ENCODE assay signal across 13 cellular contexts in the genomic region with DNA sequence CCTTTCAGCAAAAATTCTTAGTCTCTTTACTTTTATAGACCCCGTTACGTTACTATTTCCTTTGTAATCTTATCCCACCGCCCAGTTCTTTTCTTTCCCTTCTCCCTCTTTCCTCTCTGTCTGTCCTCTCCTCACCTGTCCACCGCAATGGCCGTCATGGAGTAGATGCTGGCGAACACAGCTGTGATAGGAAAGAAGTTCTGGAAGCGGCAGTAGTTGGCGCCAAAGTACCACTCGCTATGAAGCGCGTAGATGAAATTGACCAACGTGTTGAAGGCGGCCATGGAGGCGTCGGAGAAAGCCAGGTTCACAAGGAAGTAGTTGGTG. TPM values are rescaled to one million over a fixed set of nuclear protein-coding genes. Genes with fewer than 3 reads are reported as not detected.
DNase-seq lines count a peak whose midpoint lies in the region; ATAC-seq, FAIRE-seq and TF ChIP-seq lines count a peak whose summit lies in the region.
"Had no signal": no experiment of that assay in that cellular context is flagged by ENCODE, and none has a peak within 500 bp of the region (broad histone marks: within the 10 kb centered on the region; RNA-seq: fewer than 3 reads in every experiment).

No MANE protein-coding gene starts in this region.

- no peak for TF ChIP-seq EP300 in suprapubic skin (IDR thresholded peaks at IDR 0.05)

- TF ChIP-seq CTCF in bronchial epithelial cell (IDR thresholded peaks at IDR 0.05; ENCODE audit: insufficient read depth, low read length, severe bottlenecking) (peak; percentile 22), left lung (IDR thresholded peaks at IDR 0.05) (no peak), suprapubic skin (IDR thresholded peaks at IDR 0.05) (no peak)

- 16% methylated on average over 15 of the region's 15 CpGs for WGBS in suprapubic skin

- H3K27me3 ChIP-seq in bronchial epithelial cell (ENCODE audit: control insufficient read depth, insufficient read depth, low read length) (peaks cover 11% of the 10 kb centered on the region), left lung (peaks cover 0 to 22% of the 10 kb centered on the region in 2 donors), suprapubic skin (peaks cover 10% of the 10 kb centered on the region)

- intact Hi-C loops in left lung (cut with DNase I): no loop called here

- DNase-seq in NCI-H1105 treated with DMSO at 0.1 percent for 48 hours (lab: John Stamatoyannopoulos, UW) (peak; percentile 13), NCI-H1105 (lab: John Stamatoyannopoulos, UW) (no peak), bronchial epithelial cell (ENCODE audit: low read depth) (no peak), left lung (no peak), suprapubic skin (ENCODE audit: low spot score in 2 of 2) (no peak), NCI-H2171 treated with DMSO at 0.1 percent for 48 hours (lab: John Stamatoyannopoulos, UW) (no peak)
- DNase-seq in activated CD4-positive, alpha-beta T cell treated with anti-CD3 and anti-CD28 coated beads, Interleukin-2, amount 50 U/mL, for 4 hours: no peak
- DNase-seq: 8988T, activated T-cell treated with anti-CD3 and anti-CD28 coated beads for 4 hours had no signal

- no peak for TF ChIP-seq POLR2A in suprapubic skin (IDR thresholded peaks at IDR 0.05)

- H3K4me3 ChIP-seq in bronchial epithelial cell (ENCODE audit: low read depth, low read length) (no peak overlapping the region), left lung (no peak overlapping the region), suprapubic skin (peak overlapping the region; percentile 24)
- H3K4me3 ChIP-seq: GM12878 had no signal

- no peaks in the 10 kb centered on the region for H3K9me3 ChIP-seq in left lung
- H3K9me3 ChIP-seq in suprapubic skin: no peaks in the 10 kb centered on the region

- ATAC-seq in left lung: peak; percentile 18
- ATAC-seq in HG03565 (IDR thresholded peaks at IDR 0.05; ENCODE audit: unreplicated experiment): no peak
- ATAC-seq: GM12878 had no signal

- H3K27ac ChIP-seq in left lung (no peak overlapping the region), suprapubic skin (no peak overlapping the region)
- H3K27ac ChIP-seq: VCaP had no signal

- no peak for FAIRE-seq in bronchial epithelial cell (lab: Jason Lieb, UNC)
- FAIRE-seq: GM12878, islet of Langerhans had no signal

- no peaks in the 10 kb centered on the region for H3K36me3 ChIP-seq in bronchial epithelial cell (ENCODE audit: control insufficient read depth, insufficient read depth, low read length)
- no peaks in the 10 kb centered on the region for H3K36me3 ChIP-seq in left lung
- H3K36me3 ChIP-seq in suprapubic skin: no peaks in the 10 kb centered on the region

- H3K4me1 ChIP-seq in left lung (peaks cover 0 to 3% of the 10 kb centered on the region in 2 donors), suprapubic skin (peaks cover 12% of the 10 kb centered on the region)

RNA-seq across cellular contexts. Expression of a gene that starts 0.8 kb away (rescaled TPM):
- total RNA-seq in bronchial epithelial cell (not detected in 2 replicates), left lung (under 1 TPM in 1 of 2 donors, not detected in 1; 0.16 TPM), suprapubic skin (under 1 TPM in 1 of 4 donors, not detected in 3; 0.16 TPM)
- total RNA-seq: GM12878 had no signal
